ENCODE assay signal across 10 cellular contexts in the genomic region with DNA sequence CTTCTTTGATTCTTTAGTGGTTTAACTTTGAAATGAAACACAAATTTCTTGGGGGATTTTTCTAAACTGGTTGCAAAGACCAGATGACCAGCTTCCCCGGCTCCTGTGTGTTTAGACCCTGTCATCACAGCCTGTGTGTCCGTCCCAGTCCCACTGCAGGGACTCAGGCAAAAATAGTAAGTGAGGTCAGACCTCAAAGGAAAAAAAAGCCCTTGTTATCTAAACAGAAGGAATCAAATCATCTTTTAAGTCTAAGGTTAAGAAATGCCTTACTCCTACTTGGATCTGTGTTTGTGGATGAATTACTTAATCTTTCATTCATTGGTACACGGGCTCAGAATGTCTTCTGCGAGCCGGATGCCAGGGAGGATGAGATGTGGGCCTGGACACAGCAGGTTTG.
A peak's percentile ranks its signal among the peaks of the same experiment; 100 is the strongest.
DNase-seq lines count a peak whose midpoint lies in the region; ATAC-seq and TF ChIP-seq lines count a peak whose summit lies in the region.
"Had no signal": no experiment of that assay in that cellular context is flagged by ENCODE, and none has a peak within 500 bp of the region (broad histone marks: within the 10 kb centered on the region; RNA-seq: fewer than 3 reads in every experiment).

No MANE protein-coding gene starts in this region.

- H3K4me3 Mint-ChIP-seq in activated CD8-positive, alpha-beta T cell treated with anti-CD3 and anti-CD28 coated beads for 36 hours = no peak overlapping the region

- ATAC-seq in activated CD8-positive, alpha-beta T cell treated with anti-CD3 and anti-CD28 coated beads for 36 hours = peak; percentile 10
- ATAC-seq in heart right ventricle (peak in 7 of 8 donors; percentile 35 to 64 (median 54)), psoas muscle (peak in 2 of 4 donors; percentile 35 to 44), HG03039 (IDR thresholded peaks at IDR 0.05; ENCODE audit: unreplicated experiment) (no peak)

- H3K27ac ChIP-seq in BLaER1 treated with 17β-estradiol and CSF1 and Interleukin-3, amounts not matched to agents 10 nM and 100 nM = peak overlapping the region; percentile 41 to 84 (median 80); a peak in 21 of 22 replicates
- H3K27ac ChIP-seq in heart right ventricle (peak overlapping the region in 8 of 10 donors; percentile 34 to 85 (median 62)), psoas muscle (peak overlapping the region; percentile 62)

- H3K4me3 ChIP-seq in BLaER1 treated with 17β-estradiol and CSF1 and Interleukin-3, amounts not matched to agents 10 nM and 100 nM = peak overlapping the region in 2 of 10 experiments; percentile 8 to 32; a peak in 2 of 20 replicates
- H3K4me3 ChIP-seq in heart right ventricle (no peak overlapping the region), psoas muscle (no peak overlapping the region)

- peak overlapping the region; percentile 13 for H3K27ac Mint-ChIP-seq in activated CD8-positive, alpha-beta T cell treated with anti-CD3 and anti-CD28 coated beads for 36 hours

- H3K27me3 ChIP-seq in BLaER1 treated with 17β-estradiol and CSF1 and Interleukin-3, amounts not matched to agents 10 nM and 100 nM = no peaks in the 10 kb centered on the region
- no peaks in the 10 kb centered on the region for H3K27me3 ChIP-seq in heart right ventricle
- no peaks in the 10 kb centered on the region for H3K27me3 ChIP-seq in psoas muscle (ENCODE audit: insufficient read depth in 3 of 3, low read length in 2 of 3)

- H3K9me3 Mint-ChIP-seq in activated CD8-positive, alpha-beta T cell treated with anti-CD3 and anti-CD28 coated beads for 36 hours = no peaks in the 10 kb centered on the region
- H3K9me3 Mint-ChIP-seq: CD8-positive, alpha-beta T cell had no signal

- peak overlapping the region; percentile 59 to 90 (median 84) for H3K4me2 ChIP-seq in BLaER1 treated with 17β-estradiol and CSF1 and Interleukin-3, amounts not matched to agents 10 nM and 100 nM

- no peaks in the 10 kb centered on the region for H3K36me3 ChIP-seq in BLaER1 treated with 17β-estradiol and CSF1 and Interleukin-3, amounts not matched to agents 10 nM and 100 nM
- no peaks in the 10 kb centered on the region for H3K36me3 ChIP-seq in heart right ventricle
- no peaks in the 10 kb centered on the region for H3K36me3 ChIP-seq in psoas muscle (ENCODE audit: insufficient read depth in 1 of 2, low read depth in 1 of 2)

- no peaks in the 10 kb centered on the region for H3K36me3 Mint-ChIP-seq in activated CD8-positive, alpha-beta T cell treated with anti-CD3 and anti-CD28 coated beads for 36 hours (ENCODE audit: low read depth)
- H3K36me3 Mint-ChIP-seq: CD8-positive, alpha-beta T cell had no signal

- POLR2A ChIA-PET in activated CD8-positive, alpha-beta T cell treated with anti-CD3 and anti-CD28 coated beads for 36 hours (lab: Charles Lee) = interaction anchor here (0.6 kb wide), 1 partner anchor 188 kb away, joined by 4 read pairs; no protein-coding TSS in a partner anchor

- intact Hi-C loops in activated CD8-positive, alpha-beta T cell treated with anti-CD3 and anti-CD28 coated beads for 36 hours (cut with micrococcal nuclease) = no loop called here
- intact Hi-C loops in heart right ventricle (cut with DNase I) = loop anchor here in 5 of 10 donors (10.0 kb wide), 3 partner anchors 305 to 765 kb away; a partner anchor contains a TSS
- intact Hi-C loops in psoas muscle (cut with DNase I) = loop anchor here in 1 of 2 donors (10.0 kb wide), 1 partner anchor 545 kb away; a partner anchor contains a TSS

- H3K4me1 Mint-ChIP-seq in activated CD8-positive, alpha-beta T cell treated with anti-CD3 and anti-CD28 coated beads for 36 hours (ENCODE audit: low read depth) = peaks cover 36% of the 10 kb centered on the region

- H4K20me1 ChIP-seq in BLaER1 treated with 17β-estradiol and CSF1 and Interleukin-3, amounts not matched to agents 10 nM and 100 nM = no peaks in the 10 kb centered on the region

- peaks cover 8 to 30% (median 20%) of the 10 kb centered on the region in 11 experiments; a peak in 19 of 22 replicates for H3K9me3 ChIP-seq in BLaER1 treated with 17β-estradiol and CSF1 and Interleukin-3, amounts not matched to agents 10 nM and 100 nM (replicated peaks in 1 of 11)
- H3K9me3 ChIP-seq in heart right ventricle (no peaks in the 10 kb centered on the region), psoas muscle (no peaks in the 10 kb centered on the region)

- no peak for TF ChIP-seq CTCF in activated CD8-positive, alpha-beta T cell treated with anti-CD3 and anti-CD28 coated beads for 36 hours (IDR thresholded peaks at IDR 0.05)
- no peak for TF ChIP-seq CTCF in heart right ventricle (IDR thresholded peaks at IDR 0.05)
- TF ChIP-seq CTCF in psoas muscle (IDR thresholded peaks at IDR 0.05) = no peak

- H3K27me3 Mint-ChIP-seq in activated CD8-positive, alpha-beta T cell treated with anti-CD3 and anti-CD28 coated beads for 36 hours = no peaks in the 10 kb centered on the region

- peak overlapping the region; percentile 1 to 67 (median 52); a peak in 17 of 22 replicates for H3K9ac ChIP-seq in BLaER1 treated with 17β-estradiol and CSF1 and Interleukin-3, amounts not matched to agents 10 nM and 100 nM

- CTCF ChIA-PET in activated CD8-positive, alpha-beta T cell treated with anti-CD3 and anti-CD28 coated beads for 36 hours (lab: Charles Lee) = interaction anchor here (2.4 kb wide), 1 partner anchor 547 kb away, joined by 8 read pairs; a partner anchor contains a TSS

- 27 to 30% methylated on average over 5 of the region's 5 CpGs for WGBS in heart right ventricle, 2 donors
- 23 to 25% (median 24%) methylated on average over 5 of the region's 5 CpGs for WGBS in psoas muscle, 3 donors

- H3K4me1 ChIP-seq in BLaER1 treated with 17β-estradiol and CSF1 and Interleukin-3, amounts not matched to agents 10 nM and 100 nM = peaks cover 40 to 88% (median 63%) of the 10 kb centered on the region in 10 experiments
- peaks cover 18 to 33% (median 27%) of the 10 kb centered on the region in 9 donors for H3K4me1 ChIP-seq in heart right ventricle
- peaks cover 19% of the 10 kb centered on the region for H3K4me1 ChIP-seq in psoas muscle

- DNase-seq in activated CD8-positive, alpha-beta T cell treated with anti-CD3 and anti-CD28 coated beads for 36 hours = no peak
- DNase-seq in heart right ventricle (no peak), psoas muscle (no peak), NCI-H345 treated with DMSO at 0.1 percent for 48 hours (lab: John Stamatoyannopoulos, UW; ENCODE audit: unreplicated experiment) (no peak), NCI-H1048 (lab: John Stamatoyannopoulos, UW) (no peak), activated T-cell treated with anti-CD3 and anti-CD28 coated beads for 4 hours (no peak)
- DNase-seq: NCI-H526 had no signal
